14 cellular contexts compared by ENCODE assay signal in the genomic region with DNA sequence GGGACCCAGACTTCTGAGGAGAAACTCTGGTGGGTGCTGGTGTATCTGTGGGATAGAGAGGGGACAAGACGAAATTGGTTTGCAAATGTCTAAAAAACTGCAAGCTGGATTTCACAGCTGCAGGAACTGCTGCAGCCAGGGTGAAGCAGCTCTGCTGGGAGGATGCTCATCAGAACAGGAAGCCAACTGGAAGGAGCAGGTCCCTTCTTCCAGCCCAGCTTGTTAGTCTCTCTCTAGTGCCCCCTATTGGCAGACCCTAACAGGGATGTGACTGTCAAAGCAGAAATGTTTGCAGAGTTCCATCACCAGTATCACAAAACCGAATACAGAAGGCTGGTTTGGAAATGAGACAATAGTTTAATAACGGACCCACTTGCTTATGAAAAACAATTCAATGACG. TPM values are rescaled to one million over a fixed set of nuclear protein-coding genes. Genes with fewer than 3 reads are reported as not detected.
DNase-seq lines count a peak whose midpoint lies in the region; ATAC-seq and TF ChIP-seq lines count a peak whose summit lies in the region.
"Had no signal": no experiment of that assay in that cellular context is flagged by ENCODE, and none has a peak within 500 bp of the region (broad histone marks: within the 10 kb centered on the region; RNA-seq: fewer than 3 reads in every experiment).

No MANE protein-coding gene starts in this region.

- no peak overlapping the region for H3K27ac ChIP-seq in HL-60 (replicated peaks)
- H3K27ac ChIP-seq: ascending aorta, epithelial cell of prostate had no signal

- no peak overlapping the region for H3K4me3 ChIP-seq in HL-60 (replicated peaks; ENCODE audit: insufficient read depth, low read length)
- H3K4me3 ChIP-seq: ascending aorta had no signal

- no peaks in the 10 kb centered on the region for H3K27me3 ChIP-seq in HL-60 (ENCODE audit: insufficient read depth, poor library complexity, severe bottlenecking)
- H3K27me3 ChIP-seq: ascending aorta had no signal

- peak; percentile 17 for DNase-seq in DMS53 (lab: John Stamatoyannopoulos, UW)
- no peak for DNase-seq in DMS53 treated with DMSO at 0.1 percent for 48 hours (lab: John Stamatoyannopoulos, UW; ENCODE audit: unreplicated experiment)
- peak; percentile 32 to 44 for DNase-seq in HL-60 (ENCODE audit: low read depth in 1 of 2, low spot score in 1 of 2)
- DNase-seq in SK-MEL-5 (ENCODE audit: low read depth, low spot score): peak; percentile 11
- DNase-seq in iPS-NIHi7 (ENCODE audit: extremely low spot score): peak; percentile 62
- DNase-seq in left cardiac atrium: no peak
- DNase-seq: 8988T; activated CD8-positive, alpha-beta memory T cell treated with anti-CD3 and anti-CD28 coated beads, Interleukin-2, amount 50 U/mL, for 4 hours; naive thymus-derived CD8-positive, alpha-beta T cell had no signal

- ATAC-seq in HG03135 (IDR thresholded peaks at IDR 0.05; ENCODE audit: unreplicated experiment) (no peak), GM18498 (IDR thresholded peaks at IDR 0.05; ENCODE audit: unreplicated experiment) (no peak), left cardiac atrium (no peak)
- ATAC-seq: naive thymus-derived CD8-positive, alpha-beta T cell had no signal

- in situ Hi-C loops in SK-MEL-5 (cut with HindIII; ENCODE audit: low pct_unique_long_range_greater_than_20kb, low sequenced_read_pairs): no loop called here

- intact Hi-C loops in left cardiac atrium (cut with DNase I): no loop called here

- peak; percentile 28 for TF ChIP-seq CTCF in HL-60 (IDR thresholded peaks at IDR 0.05; ENCODE audit: insufficient read depth, low read length)

RNA-seq across cellular contexts. Expression of gene SLC22A11, which starts 39.5 kb away (rescaled TPM):
- not detected in 2 replicates for total RNA-seq in SK-MEL-5 (2014; rRNA removed; shearing (Covaris generic))
- not detected in 2 replicates for polyA plus RNA-seq in SK-MEL-5 (2015; cell fraction: cytosol; rRNA removed)
- polyA plus RNA-seq in SK-MEL-5 (2015; cell fraction: nucleus; rRNA removed): not detected in 2 replicates
- not detected for total RNA-seq in left cardiac atrium
- total RNA-seq: ascending aorta; Daoy; naive thymus-derived CD8-positive, alpha-beta T cell had no signal
- polyA plus RNA-seq: naive thymus-derived CD8-positive, alpha-beta T cell had no signal

Comparison
In these comparisons a context has a peak if more than half of its experiments do, and no peak if none do; other contexts are left out.
1. DNase-seq: peak in DMS53 (single experiment), HL-60 (2 of 2), SK-MEL-5 (single experiment) and iPS-NIHi7 (single experiment); none in DMS53 treated with DMSO at 0.1 percent for 48 hours (single experiment) and left cardiac atrium (single experiment).